ENCODE assay signal across 22 cellular contexts in genomic region chr5:151432210-151432609, GRCh38.
"Had no signal": no experiment of that assay in that cellular context is flagged by ENCODE, and none has a peak within 500 bp of the region (broad histone marks: within the 10 kb centered on the region; RNA-seq: fewer than 3 reads in every experiment).

No MANE protein-coding gene starts in this region.

- H3K4me3 Mint-ChIP-seq: activated CD4-positive, alpha-beta T cell treated with anti-CD3 and anti-CD28 coated beads for 36 hours; activated naive CD8-positive, alpha-beta T cell treated with anti-CD3 and anti-CD28 coated beads, Interleukin-2, amount 50 U/mL, for 24 hours; activated T-cell treated with anti-CD3 and anti-CD28 coated beads, Interleukin-2, amount 50 U/mL, for 4 hours; T-helper 17 cell had no signal

- H3K36me3 Mint-ChIP-seq: activated naive CD4-positive, alpha-beta T cell treated with anti-CD3 and anti-CD28 coated beads, Interleukin-2, amount 50 U/mL, for 72 hours had no signal

- DNase-seq: activated CD4-positive, alpha-beta T cell treated with anti-CD3 and anti-CD28 coated beads for 36 hours; activated CD8-positive, alpha-beta memory T cell treated with anti-CD3 and anti-CD28 coated beads for 24 hours; activated effector memory CD4-positive, alpha-beta T cell treated with anti-CD3 and anti-CD28 coated beads, Interleukin-2, amount 50 U/mL, for 16 hours; activated naive CD4-positive, alpha-beta T cell treated with Interleukin-2 at 50 U/mL for 16 hours; activated naive CD8-positive, alpha-beta T cell treated with anti-CD3 and anti-CD28 coated beads, Interleukin-2, amount 50 U/mL, for 24 hours; activated T-cell treated with anti-CD3 and anti-CD28 coated beads, Interleukin-2, amount 50 U/mL, for 4 hours; amygdala; brain microvascular endothelial cell; cerebellar nuclear complex; Kasumi-1; KBM-7; NCI-H146; NCI-H187 treated with DMSO at 0.1 percent for 48 hours; NCI-H2081 treated with DMSO at 0.1 percent for 48 hours; NCI-H2227 treated with DMSO at 0.1 percent for 48 hours; NCI-H446 treated with DMSO at 0.1 percent for 48 hours; NCI-H524 treated with DMSO at 0.1 percent for 48 hours; NCI-H748 treated with DMSO at 0.1 percent for 48 hours; SIG-M5; T-helper 17 cell; T-helper 9 cell had no signal

- H3K4me1 Mint-ChIP-seq: activated CD4-positive, alpha-beta T cell treated with anti-CD3 and anti-CD28 coated beads for 36 hours; activated naive CD8-positive, alpha-beta T cell treated with anti-CD3 and anti-CD28 coated beads, Interleukin-2, amount 50 U/mL, for 24 hours; T-helper 17 cell had no signal

- H3K36me3 ChIP-seq: brain microvascular endothelial cell had no signal

- H3K27ac Mint-ChIP-seq: activated CD4-positive, alpha-beta T cell treated with anti-CD3 and anti-CD28 coated beads for 36 hours; activated naive CD4-positive, alpha-beta T cell treated with anti-CD3 and anti-CD28 coated beads, Interleukin-2, amount 50 U/mL, for 72 hours; activated naive CD8-positive, alpha-beta T cell treated with anti-CD3 and anti-CD28 coated beads, Interleukin-2, amount 50 U/mL, for 24 hours; T-helper 17 cell had no signal

- ATAC-seq: activated CD4-positive, alpha-beta T cell treated with anti-CD3 and anti-CD28 coated beads for 36 hours; activated naive CD4-positive, alpha-beta T cell treated with anti-CD3 and anti-CD28 coated beads, Interleukin-2, amount 50 U/mL, for 72 hours; activated naive CD8-positive, alpha-beta T cell treated with anti-CD3 and anti-CD28 coated beads, Interleukin-2, amount 50 U/mL, for 24 hours; activated T-cell treated with anti-CD3 and anti-CD28 coated beads, Interleukin-2, amount 50 U/mL, for 4 hours; T-helper 17 cell had no signal

- H3K27ac ChIP-seq: brain microvascular endothelial cell had no signal

- H3K9me3 Mint-ChIP-seq: activated naive CD4-positive, alpha-beta T cell treated with anti-CD3 and anti-CD28 coated beads, Interleukin-2, amount 50 U/mL, for 72 hours; activated naive CD8-positive, alpha-beta T cell treated with anti-CD3 and anti-CD28 coated beads, Interleukin-2, amount 50 U/mL, for 24 hours; activated T-cell treated with anti-CD3 and anti-CD28 coated beads, Interleukin-2, amount 50 U/mL, for 4 hours had no signal
